ENCODE assay signal across 3 cellular contexts in genomic region chr17:8611671-8612298, GRCh38.
A peak's percentile ranks its signal among the peaks of the same experiment; 100 is the strongest.
TF ChIP-seq lines count a peak whose summit lies in the region.

No MANE protein-coding gene starts in this region.

TF ChIP-seq in liver, 16 proteins besides CTCF, POLR2A, EP300 and RAD21:
- TF ChIP-seq NR2F2 (IDR thresholded peaks at IDR 0.05) (peak; percentile 17), EGR1 (IDR thresholded peaks at IDR 0.05; ENCODE audit: low read depth in 2 of 2) (no peak), JUND (IDR thresholded peaks at IDR 0.05) (no peak), YY1 (IDR thresholded peaks at IDR 0.05) (no peak), SP1 (IDR thresholded peaks at IDR 0.05) (peak; percentile 3), TAF1 (conservative IDR thresholded peaks at IDR 0.05) (no peak)
- TF ChIP-seq, protein P1, sequence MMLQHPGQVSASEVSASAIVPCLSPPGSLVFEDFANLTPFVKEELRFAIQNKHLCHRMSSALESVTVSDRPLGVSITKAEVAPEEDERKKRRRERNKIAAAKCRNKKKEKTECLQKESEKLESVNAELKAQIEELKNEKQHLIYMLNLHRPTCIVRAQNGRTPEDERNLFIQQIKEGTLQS (IDR thresholded peaks at IDR 0.05) = no peak
- TF ChIP-seq, protein P2, sequence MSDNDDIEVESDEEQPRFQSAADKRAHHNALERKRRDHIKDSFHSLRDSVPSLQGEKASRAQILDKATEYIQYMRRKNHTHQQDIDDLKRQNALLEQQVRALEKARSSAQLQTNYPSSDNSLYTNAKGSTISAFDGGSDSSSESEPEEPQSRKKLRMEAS (IDR thresholded peaks at IDR 0.05) = no peak
TF ChIP-seq in liver: peak in this region for 2.

TF ChIP-seq in HepG2, 621 proteins besides CTCF, POLR2A, EP300 and RAD21:
- TF ChIP-seq ZNF501 (CRISPR knock-in tag; IDR thresholded peaks at IDR 0.05) (no peak), CREB3 (CRISPR knock-in tag; IDR thresholded peaks at IDR 0.05) (no peak), SP140L (CRISPR knock-in tag; IDR thresholded peaks at IDR 0.05; ENCODE audit: borderline replicate concordance) (no peak), EEA1 (CRISPR knock-in tag; IDR thresholded peaks at IDR 0.05; ENCODE audit: borderline replicate concordance) (no peak), MAFK (conservative IDR thresholded peaks at IDR 0.05 in 1 of 2, IDR thresholded peaks at IDR 0.05 in 1 of 2; ENCODE audit: low read length in 2 of 2) (no peak), CENPX (CRISPR knock-in tag; IDR thresholded peaks at IDR 0.05) (no peak), MTA1 (CRISPR knock-in tag; IDR thresholded peaks at IDR 0.05; ENCODE audit: borderline replicate concordance) (no peak), NONO (IDR thresholded peaks at IDR 0.05) (no peak), NONO (CRISPR knock-in tag; conservative IDR thresholded peaks at IDR 0.05) (no peak), CBX5 (CRISPR knock-in tag; IDR thresholded peaks at IDR 0.05; ENCODE audit: borderline replicate concordance) (no peak), ZNF256 (CRISPR knock-in tag; conservative IDR thresholded peaks at IDR 0.05) (no peak), ZNF674 (CRISPR knock-in tag; IDR thresholded peaks at IDR 0.05; ENCODE audit: low read depth) (no peak), ZNF205 (CRISPR knock-in tag; IDR thresholded peaks at IDR 0.05) (no peak), DNMT3B (CRISPR knock-in tag; conservative IDR thresholded peaks at IDR 0.05) (no peak), ZNF260 (CRISPR knock-in tag; IDR thresholded peaks at IDR 0.05; ENCODE audit: borderline replicate concordance, low read depth) (no peak), ZNF318 (CRISPR knock-in tag; IDR thresholded peaks at IDR 0.05) (no peak), ZBTB33 (CRISPR knock-in tag; IDR thresholded peaks at IDR 0.05) (no peak), ZNF589 (CRISPR knock-in tag; conservative IDR thresholded peaks at IDR 0.05) (no peak)
TF ChIP-seq in HepG2: peak in this region for 0.

TF ChIP-seq in H1, 55 proteins besides CTCF, POLR2A, EP300 and RAD21:
- TF ChIP-seq, protein P3, sequence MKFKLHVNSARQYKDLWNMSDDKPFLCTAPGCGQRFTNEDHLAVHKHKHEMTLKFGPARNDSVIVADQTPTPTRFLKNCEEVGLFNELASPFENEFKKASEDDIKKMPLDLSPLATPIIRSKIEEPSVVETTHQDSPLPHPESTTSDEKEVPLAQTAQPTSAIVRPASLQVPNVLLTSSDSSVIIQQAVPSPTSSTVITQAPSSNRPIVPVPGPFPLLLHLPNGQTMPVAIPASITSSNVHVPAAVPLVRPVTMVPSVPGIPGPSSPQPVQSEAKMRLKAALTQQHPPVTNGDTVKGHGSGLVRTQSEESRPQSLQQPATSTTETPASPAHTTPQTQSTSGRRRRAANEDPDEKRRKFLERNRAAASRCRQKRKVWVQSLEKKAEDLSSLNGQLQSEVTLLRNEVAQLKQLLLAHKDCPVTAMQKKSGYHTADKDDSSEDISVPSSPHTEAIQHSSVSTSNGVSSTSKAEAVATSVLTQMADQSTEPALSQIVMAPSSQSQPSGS (IDR thresholded peaks at IDR 0.05; ENCODE audit: low read length) = no peak
- TF ChIP-seq SP1 (IDR thresholded peaks at IDR 0.05; ENCODE audit: low read depth, low read length) = no peak
- TF ChIP-seq CHD1 (IDR thresholded peaks at IDR 0.05; ENCODE audit: low read depth, low read length) = no peak
- no peak for TF ChIP-seq SRF (IDR thresholded peaks at IDR 0.05; ENCODE audit: low read depth, low read length)
- TF ChIP-seq E2F6 (IDR thresholded peaks at IDR 0.05) = no peak
- TF ChIP-seq CTBP2 (IDR thresholded peaks at IDR 0.05; ENCODE audit: borderline replicate concordance, insufficient read depth, insufficient read length, low read length) = no peak
- TF ChIP-seq, protein P1 (IDR thresholded peaks at IDR 0.05; ENCODE audit: insufficient read depth, low read depth, low read length) = no peak
- TF ChIP-seq MAFK (IDR thresholded peaks at IDR 0.05; ENCODE audit: low read depth, low read length) = no peak
- TF ChIP-seq TAF7 (optimal IDR thresholded peaks at IDR 0.05; ENCODE audit: borderline replicate concordance, low read depth, low read length) = no peak
